ENCODE assay signal across 8 cellular contexts in the genomic region with DNA sequence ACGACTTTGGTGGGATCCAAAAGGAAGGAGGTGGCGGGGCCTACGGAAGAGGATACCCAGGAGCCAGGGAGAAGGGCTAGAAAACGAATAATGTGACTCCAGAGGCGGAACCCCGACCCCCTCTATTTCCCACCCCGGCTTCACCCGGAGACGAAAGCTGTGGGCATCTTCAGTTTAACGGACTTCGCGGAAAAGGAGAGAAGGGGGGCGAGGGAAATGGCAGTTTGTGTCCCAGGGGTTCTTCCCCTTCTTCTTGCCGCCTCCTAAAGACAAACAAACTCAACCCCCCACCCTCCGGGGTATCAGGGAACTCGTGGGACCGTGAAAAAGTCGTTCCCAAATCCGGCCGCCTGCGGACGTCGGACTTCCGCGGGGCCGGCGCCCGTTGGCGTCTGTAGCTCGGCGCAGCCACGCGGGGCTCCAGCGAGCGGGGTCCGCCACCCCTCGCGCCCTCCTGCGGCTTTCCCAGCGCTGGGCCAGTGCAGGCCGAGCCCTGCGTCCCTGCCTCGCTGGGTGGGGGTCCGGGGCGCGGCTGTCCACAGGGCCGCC. TPM values are rescaled to one million over a fixed set of nuclear protein-coding genes. Genes with fewer than 3 reads are reported as not detected.
DNase-seq lines count a peak whose midpoint lies in the region; ATAC-seq and TF ChIP-seq lines count a peak whose summit lies in the region.

No MANE protein-coding gene starts in this region.

- H3K4me3 ChIP-seq in left ventricle myocardium inferior (peak overlapping the region; percentile 71), skeletal muscle satellite cell (ENCODE audit: low read length) (peak overlapping the region; percentile 75)

- intact Hi-C loops in left ventricle myocardium inferior (cut with micrococcal nuclease) = no loop called here

- no peaks in the 10 kb centered on the region for H3K36me3 ChIP-seq in left ventricle myocardium inferior
- H3K36me3 ChIP-seq in skeletal muscle satellite cell (ENCODE audit: insufficient read depth, low read length) = no peaks in the 10 kb centered on the region

- DNase-seq in activated T-cell treated with anti-CD3 and anti-CD28 coated beads for 48 hours (ENCODE audit: low read depth) (peak; percentile 44), activated T-cell treated with anti-CD3 and anti-CD28 coated beads for 4 hours (no peak), left ventricle myocardium inferior (no peak), kidney glomerular epithelial cell (lab: John Stamatoyannopoulos, UW) (no peak), DMS153 treated with DMSO at 0.1 percent for 48 hours (lab: John Stamatoyannopoulos, UW; ENCODE audit: unreplicated experiment) (no peak)
- peak; percentile 64 for DNase-seq in activated T-cell treated with anti-CD3 and anti-CD28 coated beads, Interleukin-2, amount 50 U/mL, for 1 hour

- ATAC-seq in HG03460 (IDR thresholded peaks at IDR 0.05; ENCODE audit: unreplicated experiment) = peak; percentile 18

- H3K9ac ChIP-seq in skeletal muscle satellite cell (ENCODE audit: low read depth, low read length) = peak overlapping the region; percentile 66

- H3K9me3 ChIP-seq in left ventricle myocardium inferior (replicated peaks) (no peaks in the 10 kb centered on the region), skeletal muscle satellite cell (replicated peaks; ENCODE audit: low read length) (no peaks in the 10 kb centered on the region)

- TF ChIP-seq CTCF in left ventricle myocardium inferior (IDR thresholded peaks at IDR 0.05; ENCODE audit: borderline replicate concordance) = peak; percentile 23

- H3K27me3 ChIP-seq in left ventricle myocardium inferior (ENCODE audit: low read depth) = peaks cover 96% of the 10 kb centered on the region
- peaks cover 66% of the 10 kb centered on the region for H3K27me3 ChIP-seq in skeletal muscle satellite cell (ENCODE audit: control insufficient read depth, insufficient read depth, low read length)

- H3K4me1 ChIP-seq in left ventricle myocardium inferior = peaks cover 43% of the 10 kb centered on the region
- peaks cover 8% of the 10 kb centered on the region for H3K4me1 ChIP-seq in skeletal muscle satellite cell (ENCODE audit: control insufficient read depth, insufficient read depth, low read length)

- H3K27ac ChIP-seq in left ventricle myocardium inferior (replicated peaks) = no peak overlapping the region

- H3K4me2 ChIP-seq in skeletal muscle satellite cell (ENCODE audit: low read length) = peak overlapping the region; percentile 99

RNA-seq across cellular contexts. Expression of a gene that starts 3.6 kb away (rescaled TPM):
- total RNA-seq in left ventricle myocardium inferior = 0.41 TPM
- total RNA-seq in skeletal muscle satellite cell (2012; rRNA removed) = 0.51 and 1.3 TPM in 2 replicates

Comparison
In these comparisons a context has a peak if more than half of its experiments do, and no peak if none do; other contexts are left out.
1. DNase-seq: peak in activated T-cell treated with anti-CD3 and anti-CD28 coated beads for 48 hours (single experiment) and activated T-cell treated with anti-CD3 and anti-CD28 coated beads, Interleukin-2, amount 50 U/mL, for 1 hour (single experiment); none in activated T-cell treated with anti-CD3 and anti-CD28 coated beads for 4 hours (single experiment), left ventricle myocardium inferior (single experiment), kidney glomerular epithelial cell (single experiment) and DMS153 treated with DMSO at 0.1 percent for 48 hours (single experiment).